1 cellular context compared by ENCODE assay signal in genomic region chr5:145979270-145980223, GRCh38.
TF ChIP-seq lines count a peak whose summit lies in the region.

No MANE protein-coding gene starts in this region.

TF ChIP-seq in HepG2, 621 proteins besides CTCF, POLR2A, EP300 and RAD21 (continued from another document and continues in another):
- TF ChIP-seq DZIP1 (CRISPR knock-in tag; IDR thresholded peaks at IDR 0.05) (no peak), THAP8 (CRISPR knock-in tag; IDR thresholded peaks at IDR 0.05; ENCODE audit: borderline replicate concordance) (no peak), ZNF629 (CRISPR knock-in tag; conservative IDR thresholded peaks at IDR 0.05) (peak; percentile 89), PRDM4 (CRISPR knock-in tag; IDR thresholded peaks at IDR 0.05; ENCODE audit: borderline replicate concordance) (no peak), PRDM15 (CRISPR knock-in tag; IDR thresholded peaks at IDR 0.05) (peak; percentile 22; the same call in 1 of the 2 replicates), ZNF839 (CRISPR knock-in tag; IDR thresholded peaks at IDR 0.05; ENCODE audit: borderline replicate concordance) (no peak), CBX1 (IDR thresholded peaks at IDR 0.05; ENCODE audit: low read depth) (no peak), SMC3 (IDR thresholded peaks at IDR 0.05; ENCODE audit: low read length) (no peak), ZBTB43 (CRISPR knock-in tag; conservative IDR thresholded peaks at IDR 0.05) (no peak), ZKSCAN8 (CRISPR knock-in tag; IDR thresholded peaks at IDR 0.05; ENCODE audit: borderline replicate concordance) (no peak), ZNF296 (CRISPR knock-in tag; conservative IDR thresholded peaks at IDR 0.05) (no peak), SNAPC5 (CRISPR knock-in tag; IDR thresholded peaks at IDR 0.05; ENCODE audit: borderline replicate concordance) (no peak), ZNF407 (CRISPR knock-in tag; IDR thresholded peaks at IDR 0.05; ENCODE audit: not compliant biosample characterization) (no peak), ZNF460 (CRISPR knock-in tag; IDR thresholded peaks at IDR 0.05; ENCODE audit: borderline replicate concordance) (no peak), SOX5 (CRISPR knock-in tag; IDR thresholded peaks at IDR 0.05; ENCODE audit: borderline replicate concordance) (peak; percentile 83; the same call in 1 of the 2 replicates), RARG (CRISPR knock-in tag; IDR thresholded peaks at IDR 0.05; ENCODE audit: low read depth) (no peak), POGK (CRISPR knock-in tag; conservative IDR thresholded peaks at IDR 0.05) (no peak), TFAP4 (IDR thresholded peaks at IDR 0.05; ENCODE audit: borderline replicate concordance, low read depth) (0 out of 2 replicates have a peak, but pooled peaks have one; percentile 8), ZBTB8A (CRISPR knock-in tag; IDR thresholded peaks at IDR 0.05; ENCODE audit: borderline replicate concordance, low read depth) (no peak), ZKSCAN1 (IDR thresholded peaks at IDR 0.05; ENCODE audit: low read length) (no peak), NFYC (CRISPR knock-in tag; IDR thresholded peaks at IDR 0.05) (no peak), ZNF616 (CRISPR knock-in tag; IDR thresholded peaks at IDR 0.05; ENCODE audit: low read depth) (0 out of 2 replicates have a peak, but pooled peaks have one; percentile 21), HDAC1 (CRISPR knock-in tag; IDR thresholded peaks at IDR 0.05) (peak; percentile 84), MIXL1 (CRISPR knock-in tag; IDR thresholded peaks at IDR 0.05) (peak; percentile 71), CREBL2 (CRISPR knock-in tag; IDR thresholded peaks at IDR 0.05; ENCODE audit: borderline replicate concordance) (no peak), ETS1 (CRISPR knock-in tag; IDR thresholded peaks at IDR 0.05) (no peak), NBN (conservative IDR thresholded peaks at IDR 0.05) (no peak)
